Comparison of ENCODE assay signal across 8 cellular contexts in the genomic region with DNA sequence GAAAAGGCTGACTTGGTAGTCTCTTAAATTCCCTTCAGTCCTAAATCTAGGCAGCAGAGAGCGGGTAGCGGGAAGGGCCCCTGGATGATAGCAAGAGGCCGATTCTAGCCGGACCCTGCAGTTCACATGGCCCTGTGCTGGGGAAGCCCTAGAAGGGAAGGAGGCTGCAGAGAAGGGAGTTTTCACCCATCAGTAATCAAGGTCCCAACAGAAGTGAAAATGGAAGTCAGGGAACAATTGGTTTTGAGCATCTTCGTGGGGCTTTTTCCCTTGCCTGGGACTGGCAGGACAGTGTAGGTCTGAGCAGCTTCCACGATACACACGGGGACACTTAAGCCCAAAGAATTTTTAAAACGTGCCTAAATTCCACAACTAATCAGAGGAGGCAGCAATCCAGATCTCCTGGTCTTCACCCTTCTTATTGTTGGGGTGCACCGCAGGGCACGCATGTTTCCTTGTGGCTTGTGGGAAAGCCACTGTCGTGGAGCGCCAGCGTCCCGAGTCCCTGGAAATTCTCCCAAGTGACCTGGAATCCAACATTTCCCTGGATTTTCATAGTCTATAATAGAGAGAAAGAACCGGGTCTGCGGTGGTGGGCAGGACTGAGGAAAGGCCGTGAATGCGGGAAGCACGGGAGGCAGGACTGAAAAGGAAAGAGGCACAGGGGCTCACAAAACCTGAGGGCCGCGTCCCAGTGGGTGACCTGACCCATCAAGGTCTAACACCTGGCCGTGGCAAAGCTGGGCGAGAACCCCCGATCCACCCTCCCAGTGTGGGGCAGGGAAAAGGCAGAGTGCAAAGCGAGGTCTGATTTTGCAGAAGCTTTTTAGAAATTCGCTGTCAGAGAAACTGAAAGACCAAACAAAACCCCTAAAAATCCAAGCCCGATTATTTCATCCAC. TPM values are rescaled to one million over a fixed set of nuclear protein-coding genes. Genes with fewer than 3 reads are reported as not detected.
DNase-seq lines count a peak whose midpoint lies in the region; ATAC-seq and TF ChIP-seq lines count a peak whose summit lies in the region.

No MANE protein-coding gene starts in this region.

- ATAC-seq in right lobe of liver, result peak in 1 of 4 donors; percentile 4

- H3K9me3 ChIP-seq in ascending aorta (no peaks in the 10 kb centered on the region), right lobe of liver (no peaks in the 10 kb centered on the region)

- intact Hi-C loops in ascending aorta (cut with DNase I), result no loop called here
- intact Hi-C loops in right lobe of liver (cut with DNase I), result no loop called here

- peaks cover 53% of the 10 kb centered on the region for H3K27me3 Mint-ChIP-seq in type B pancreatic cell

- H3K36me3 Mint-ChIP-seq in type B pancreatic cell, result no peaks in the 10 kb centered on the region

- H3K36me3 ChIP-seq in ascending aorta (no peaks in the 10 kb centered on the region), right lobe of liver (peaks cover 0 to 5% (median 0%) of the 10 kb centered on the region in 4 donors)

- DNase-seq in activated CD8-positive, alpha-beta memory T cell treated with anti-CD3 and anti-CD28 coated beads for 24 hours, result peak; percentile 75
- no peak for DNase-seq in activated CD8-positive, alpha-beta memory T cell treated with anti-CD3 and anti-CD28 coated beads, Interleukin-2, amount 50 U/mL, for 48 hours
- DNase-seq in ascending aorta (ENCODE audit: low spot score in 2 of 2), result no peak
- no peak for DNase-seq in right lobe of liver
- DNase-seq in type B pancreatic cell (ENCODE audit: extremely low spot score, unreplicated experiment), result no peak
- no peak for DNase-seq in GF-D8 (lab: John Stamatoyannopoulos, UW)
- DNase-seq in NCI-H748 (lab: John Stamatoyannopoulos, UW; ENCODE audit: unreplicated experiment), result no peak
- DNase-seq in GOT3 (lab: John Stamatoyannopoulos, UW), result no peak

- no peak for TF ChIP-seq CTCF in ascending aorta (IDR thresholded peaks at IDR 0.05)
- TF ChIP-seq CTCF in right lobe of liver (IDR thresholded peaks at IDR 0.05), result no peak
- no peak for TF ChIP-seq CTCF in type B pancreatic cell (conservative IDR thresholded peaks at IDR 0.05)

- peaks cover 54% of the 10 kb centered on the region for H3K4me1 Mint-ChIP-seq in type B pancreatic cell (ENCODE audit: unreplicated experiment)

- TF ChIP-seq POLR2A in right lobe of liver (IDR thresholded peaks at IDR 0.05), result no peak

- H3K4me1 ChIP-seq in ascending aorta (peaks cover 0 to 6% of the 10 kb centered on the region in 2 donors), right lobe of liver (peaks cover 0 to 62% (median 24%) of the 10 kb centered on the region in 4 donors)

- H3K9me3 Mint-ChIP-seq in type B pancreatic cell, result no peaks in the 10 kb centered on the region

- no peaks in the 10 kb centered on the region for H3K27me3 ChIP-seq in ascending aorta
- no peaks in the 10 kb centered on the region for H3K27me3 ChIP-seq in right lobe of liver

- WGBS in right lobe of liver (ENCODE audit: insufficient coverage, low coverage, low lambda C conversion rate, missing lambda C conversion rate), result 15% methylated on average over 27 of the region's 27 CpGs

- H3K4me3 ChIP-seq in ascending aorta, result peak overlapping the region; percentile 67 to 75
- peak overlapping the region; percentile 82 to 91 (median 90) for H3K4me3 ChIP-seq in right lobe of liver

- H3K27ac Mint-ChIP-seq in type B pancreatic cell, result peak overlapping the region; percentile 91

- H3K27ac ChIP-seq in ascending aorta (peak overlapping the region; percentile 19 to 48), right lobe of liver (peak overlapping the region; percentile 83 to 88 (median 85))

- peak overlapping the region; percentile 92 for H3K4me3 Mint-ChIP-seq in type B pancreatic cell

RNA-seq across cellular contexts. Expression of a gene that starts 0.8 kb away (rescaled TPM):
- total RNA-seq in ascending aorta, result 216 TPM
- total RNA-seq in right lobe of liver, result 100 to 1,000 TPM; 199 to 271 (median 220) TPM
- total RNA-seq in type B pancreatic cell (ENCODE audit: low replicate concordance), result 17.1 and 67.5 TPM in 2 replicates

RNA-seq across cellular contexts. Expression of a gene that starts 29.9 kb away (rescaled TPM):
- total RNA-seq in ascending aorta, result not detected
- total RNA-seq in right lobe of liver, result not detected
- 1.4 and 4.3 TPM in 2 replicates for total RNA-seq in type B pancreatic cell (ENCODE audit: low replicate concordance)
